9 cellular contexts compared by ENCODE assay signal in the genomic region with DNA sequence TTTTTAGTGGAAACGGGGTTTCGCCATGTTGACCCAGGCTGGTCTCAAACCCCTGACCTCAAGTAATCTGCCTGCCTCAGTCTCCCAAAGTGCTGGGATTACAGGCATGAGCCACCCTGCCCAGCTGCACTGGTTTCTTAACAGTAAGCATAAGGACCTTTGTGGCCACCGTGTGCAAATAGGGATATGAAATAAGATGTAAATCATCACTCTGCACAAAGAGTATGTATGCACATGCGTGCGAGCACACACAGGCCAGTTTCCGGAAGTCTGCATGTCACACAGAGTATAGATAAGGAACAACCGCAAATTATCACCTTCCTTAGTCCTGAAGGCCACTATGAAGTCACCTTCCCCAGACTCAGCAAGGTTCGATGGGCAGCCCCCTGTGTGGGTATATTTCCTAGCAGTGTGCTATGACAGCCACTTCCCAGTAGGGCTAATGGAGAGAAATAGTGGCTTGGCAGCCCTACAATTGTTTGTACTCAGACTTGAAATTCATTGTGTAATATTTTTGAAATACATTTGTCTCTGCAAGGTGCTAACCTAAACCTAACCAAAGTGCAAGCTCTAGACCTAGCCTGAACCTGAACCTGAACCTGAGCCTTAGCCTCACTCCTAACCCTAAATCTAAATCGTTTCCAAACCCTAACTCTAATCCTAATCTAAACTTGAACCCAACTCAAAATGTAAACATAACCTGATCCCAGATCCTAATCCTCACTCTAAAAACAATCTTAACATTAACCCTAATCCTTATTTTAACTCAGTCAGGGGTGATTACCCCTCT. TPM values are rescaled to one million over a fixed set of nuclear protein-coding genes. Genes with fewer than 3 reads are reported as not detected.
DNase-seq lines count a peak whose midpoint lies in the region; ATAC-seq and TF ChIP-seq lines count a peak whose summit lies in the region.
"Had no signal": no experiment of that assay in that cellular context is flagged by ENCODE, and none has a peak within 500 bp of the region (broad histone marks: within the 10 kb centered on the region; RNA-seq: fewer than 3 reads in every experiment).

No MANE protein-coding gene starts in this region.

- H3K4me1 ChIP-seq in heart right ventricle = peaks cover 0 to 7% (median 0%) of the 10 kb centered on the region in 9 donors

- no peaks in the 10 kb centered on the region for H3K9me3 Mint-ChIP-seq in activated CD8-positive, alpha-beta T cell treated with anti-CD3 and anti-CD28 coated beads for 36 hours

- H3K4me3 Mint-ChIP-seq in activated CD8-positive, alpha-beta T cell treated with anti-CD3 and anti-CD28 coated beads for 36 hours = no peak overlapping the region

- H3K27ac ChIP-seq in AG04450 (ENCODE audit: low read depth, low read length) = no peak overlapping the region
- no peak overlapping the region for H3K27ac ChIP-seq in heart right ventricle

- WGBS in heart right ventricle, 2 donors = 69 to 72% methylated on average over 9 of the region's 9 CpGs

- H3K27me3 ChIP-seq in AG04450 (ENCODE audit: control insufficient read depth, insufficient read depth, low read length) (no peaks in the 10 kb centered on the region), heart right ventricle (peaks cover 0 to 85% (median 54%) of the 10 kb centered on the region in 7 donors)

- DNase-seq in AG04450 (ENCODE audit: low read depth, low spot score) (no peak), NCI-H1092 treated with DMSO at 0.1 percent for 48 hours (lab: John Stamatoyannopoulos, UW) (no peak), NCI-H1930 (lab: John Stamatoyannopoulos, UW) (no peak), heart right ventricle (no peak), head of caudate nucleus (no peak)
- DNase-seq in activated CD8-positive, alpha-beta T cell treated with anti-CD3 and anti-CD28 coated beads for 36 hours = peak; percentile 62

- peaks cover 23% of the 10 kb centered on the region for H3K4me1 Mint-ChIP-seq in activated CD8-positive, alpha-beta T cell treated with anti-CD3 and anti-CD28 coated beads for 36 hours (ENCODE audit: low read depth)

- peak; percentile 26; the same call in 1 of the 2 replicates for TF ChIP-seq CTCF in AG04450 (IDR thresholded peaks at IDR 0.05; ENCODE audit: low read depth, low read length)
- TF ChIP-seq CTCF in activated CD8-positive, alpha-beta T cell treated with anti-CD3 and anti-CD28 coated beads for 36 hours (IDR thresholded peaks at IDR 0.05) = peak; percentile 17
- TF ChIP-seq CTCF in heart right ventricle (IDR thresholded peaks at IDR 0.05) = no peak

- no peaks in the 10 kb centered on the region for H3K36me3 ChIP-seq in heart right ventricle

- peak; percentile 75 for ATAC-seq in GM18873 (IDR thresholded peaks at IDR 0.05; ENCODE audit: low FRiP score, unreplicated experiment)
- peak; percentile 73 for ATAC-seq in HG03064 (IDR thresholded peaks at IDR 0.05; ENCODE audit: low read depth, unreplicated experiment)
- peak; percentile 95 for ATAC-seq in activated CD8-positive, alpha-beta T cell treated with anti-CD3 and anti-CD28 coated beads for 36 hours
- no peak for ATAC-seq in heart right ventricle

- H3K9me3 ChIP-seq in AG04450 (ENCODE audit: control insufficient read depth, insufficient read depth, low read length) (no peaks in the 10 kb centered on the region), heart right ventricle (no peaks in the 10 kb centered on the region)

- POLR2A ChIA-PET in AG04450 (lab: Yijun Ruan, JAX) = no interaction called here
- POLR2A ChIA-PET in activated CD8-positive, alpha-beta T cell treated with anti-CD3 and anti-CD28 coated beads for 36 hours (lab: Charles Lee) = no interaction called here

- H3K27me3 Mint-ChIP-seq in activated CD8-positive, alpha-beta T cell treated with anti-CD3 and anti-CD28 coated beads for 36 hours = peaks cover 1% of the 10 kb centered on the region

- intact Hi-C loops in activated CD8-positive, alpha-beta T cell treated with anti-CD3 and anti-CD28 coated beads for 36 hours (cut with micrococcal nuclease) = no loop called here
- intact Hi-C loops in heart right ventricle (cut with DNase I) = no loop called here
- intact Hi-C loops in head of caudate nucleus (cut with DNase I) = no loop called here

- H3K27ac Mint-ChIP-seq in activated CD8-positive, alpha-beta T cell treated with anti-CD3 and anti-CD28 coated beads for 36 hours = peak overlapping the region; percentile 45

- H3K4me3 ChIP-seq in AG04450 (ENCODE audit: low read depth, low read length) (no peak overlapping the region), heart right ventricle (no peak overlapping the region)

- CTCF ChIA-PET in AG04450 (lab: Charles Lee) = no interaction called here
- CTCF ChIA-PET in activated CD8-positive, alpha-beta T cell treated with anti-CD3 and anti-CD28 coated beads for 36 hours (lab: Charles Lee) = interaction anchor here (1.0 to 3.0 kb wide), 7 partner anchors 12 to 142 kb away, joined by 3 to 15 read pairs (median 4); no protein-coding TSS in a partner anchor

- no peaks in the 10 kb centered on the region for H3K36me3 Mint-ChIP-seq in activated CD8-positive, alpha-beta T cell treated with anti-CD3 and anti-CD28 coated beads for 36 hours (ENCODE audit: low read depth)

RNA-seq across cellular contexts. Expression of gene SKAP1, which starts 48.4 kb away (rescaled TPM):
- not detected in 2 replicates for polyA plus RNA-seq in AG04450 (2011; rRNA removed)
- polyA minus RNA-seq in AG04450 (2011; rRNA and poly(A)+ RNA removed) = not detected in 2 replicates
- total RNA-seq in activated CD8-positive, alpha-beta T cell treated with anti-CD3 and anti-CD28 coated beads for 36 hours = 10 to 100 TPM; 73.9 to 81.3 TPM
- total RNA-seq in heart right ventricle = 1 to 10 TPM in 1 of 10 donors, under 1 TPM in 5, not detected in 4; 0.49 to 1.7 (median 0.82) TPM
- under 1 TPM in 1 of 2 donors, not detected in 1; 0.33 TPM for polyA plus RNA-seq in heart right ventricle

RNA-seq across cellular contexts. Expression of gene HOXB1, which starts 52.4 kb away (rescaled TPM):
- not detected in 2 replicates for polyA plus RNA-seq in AG04450 (2011; rRNA removed)
- not detected in 2 replicates for polyA minus RNA-seq in AG04450 (2011; rRNA and poly(A)+ RNA removed)
- not detected for total RNA-seq in activated CD8-positive, alpha-beta T cell treated with anti-CD3 and anti-CD28 coated beads for 36 hours
- not detected for total RNA-seq in heart right ventricle
- polyA plus RNA-seq in heart right ventricle = not detected
- polyA plus RNA-seq: neural cell had no signal

Comparison
In these comparisons a context has a peak if more than half of its experiments do, and no peak if none do; other contexts are left out.
1. CTCF ChIP-seq: peak in AG04450 (single experiment) and activated CD8-positive, alpha-beta T cell treated with anti-CD3 and anti-CD28 coated beads for 36 hours (single experiment); none in heart right ventricle (0 of 9).
2. ATAC-seq: peak in GM18873 (single experiment), HG03064 (single experiment) and activated CD8-positive, alpha-beta T cell treated with anti-CD3 and anti-CD28 coated beads for 36 hours (single experiment); none in heart right ventricle (0 of 8).
3. RNA of gene SKAP1, which starts 48.4 kb away (total RNA-seq): 73.9 to 81.3 TPM in activated CD8-positive, alpha-beta T cell treated with anti-CD3 and anti-CD28 coated beads for 36 hours; 0.49 to 1.7 TPM in heart right ventricle; every median in the first group is over 10 times any median in the second.